In genomic region chr17:77750427-77751043, GRCh38 we compare ENCODE assay signal across 20 cellular contexts.
"Had no signal": no experiment of that assay in that cellular context is flagged by ENCODE, and none has a peak within 500 bp of the region (broad histone marks: within the 10 kb centered on the region; RNA-seq: fewer than 3 reads in every experiment).

No MANE protein-coding gene starts in this region.

- FAIRE-seq: endometrium, islet of Langerhans, small intestine had no signal

- H3K36me3 ChIP-seq: esophagus muscularis mucosa, gastrocnemius medialis, heart right ventricle, right atrium auricular region, thyroid gland, vagina had no signal

- H3K4me1 ChIP-seq: esophagus muscularis mucosa, gastrocnemius medialis, heart right ventricle, right atrium auricular region, thyroid gland, vagina had no signal

- DNase-seq: cortex of kidney; effector CD8-positive, alpha-beta T cell; gastrocnemius medialis; heart right ventricle; hypothalamus; mammary epithelial cell; mucosa of descending colon; posterior cingulate gyrus; small intestine; stimulated activated CD4-positive, alpha-beta T cell treated with anti-CD3 and anti-CD28 coated beads, Interleukin-2, amount 100 ng/mL, for 48 hours; stimulated activated naive CD4-positive, alpha-beta T cell treated with Interleukin-2 at 50 U/mL for 16 hours; thyroid gland had no signal

- ATAC-seq: gastrocnemius medialis; heart right ventricle; left lobe of liver; mucosa of descending colon; naive thymus-derived CD8-positive, alpha-beta T cell had no signal

- H3K27ac ChIP-seq: dorsolateral prefrontal cortex, esophagus muscularis mucosa, gastrocnemius medialis, heart right ventricle, right atrium auricular region, thyroid gland, vagina had no signal

- H3K4me3 ChIP-seq: dorsolateral prefrontal cortex, esophagus muscularis mucosa, gastrocnemius medialis, heart right ventricle, mucosa of descending colon, right atrium auricular region, thyroid gland, vagina had no signal

- H3K9me3 ChIP-seq: gastrocnemius medialis, mucosa of descending colon, right atrium auricular region, thyroid gland had no signal

- H3K27me3 ChIP-seq: esophagus muscularis mucosa, gastrocnemius medialis, right atrium auricular region, thyroid gland, vagina had no signal
